In the genomic region with DNA sequence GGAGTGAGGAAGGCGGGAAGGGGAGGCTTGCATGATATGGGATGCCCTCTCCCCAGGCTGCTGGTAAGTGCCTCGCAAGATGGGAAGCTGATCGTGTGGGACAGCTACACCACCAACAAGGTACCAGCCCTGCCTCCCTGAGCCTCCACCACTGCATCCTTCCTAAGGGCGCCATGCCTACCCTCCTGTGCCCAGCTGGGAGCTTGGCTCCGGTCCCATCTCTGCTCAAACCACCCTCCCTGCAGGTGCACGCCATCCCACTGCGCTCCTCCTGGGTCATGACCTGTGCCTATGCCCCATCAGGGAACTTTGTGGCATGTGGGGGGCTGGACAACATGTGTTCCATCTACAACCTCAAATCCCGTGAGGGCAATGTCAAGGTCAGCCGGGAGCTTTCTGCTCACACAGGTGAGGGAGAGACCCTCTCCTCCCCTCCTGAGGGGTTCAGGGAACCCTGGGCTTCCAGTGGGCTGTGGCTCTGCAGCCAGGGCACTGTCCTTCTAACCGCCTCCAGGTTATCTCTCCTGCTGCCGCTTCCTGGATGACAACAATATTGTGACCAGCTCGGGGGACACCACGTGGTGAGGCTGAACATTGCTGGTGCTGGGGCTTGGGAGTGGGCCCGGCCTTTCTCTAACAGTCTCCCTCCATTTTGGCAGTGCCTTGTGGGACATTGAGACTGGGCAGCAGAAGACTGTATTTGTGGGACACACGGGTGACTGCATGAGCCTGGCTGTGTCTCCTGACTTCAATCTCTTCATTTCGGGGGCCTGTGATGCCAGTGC, we compare ENCODE assay signal across 1 cellular context.
TF ChIP-seq lines count a peak whose summit lies in the region.

No MANE protein-coding gene starts in this region.

TF ChIP-seq in K562, 482 proteins besides CTCF, POLR2A, EP300 and RAD21 (continued from another document and continues in another):
- no peak for TF ChIP-seq STAT5B (CRISPR knock-in tag; IDR thresholded peaks at IDR 0.05)
- no peak for TF ChIP-seq E2F5 (CRISPR knock-in tag; IDR thresholded peaks at IDR 0.05)
- no peak for TF ChIP-seq ZNF584 (CRISPR knock-in tag; IDR thresholded peaks at IDR 0.05; ENCODE audit: low read depth)
- no peak for TF ChIP-seq SMARCB1 (IDR thresholded peaks at IDR 0.05; ENCODE audit: insufficient read length, low read depth)
- TF ChIP-seq EZH2 (IDR thresholded peaks at IDR 0.05; ENCODE audit: borderline replicate concordance, low read depth, low read length), result no peak
- TF ChIP-seq SMAD4 (CRISPR knock-in tag; conservative IDR thresholded peaks at IDR 0.05), result no peak
- no peak for TF ChIP-seq KLF10 (CRISPR knock-in tag; IDR thresholded peaks at IDR 0.05)
- no peak for TF ChIP-seq STAT5A (IDR thresholded peaks at IDR 0.05; ENCODE audit: borderline replicate concordance, low read length)
- TF ChIP-seq TRIM28 (IDR thresholded peaks at IDR 0.05), result no peak
- TF ChIP-seq, protein P1, sequence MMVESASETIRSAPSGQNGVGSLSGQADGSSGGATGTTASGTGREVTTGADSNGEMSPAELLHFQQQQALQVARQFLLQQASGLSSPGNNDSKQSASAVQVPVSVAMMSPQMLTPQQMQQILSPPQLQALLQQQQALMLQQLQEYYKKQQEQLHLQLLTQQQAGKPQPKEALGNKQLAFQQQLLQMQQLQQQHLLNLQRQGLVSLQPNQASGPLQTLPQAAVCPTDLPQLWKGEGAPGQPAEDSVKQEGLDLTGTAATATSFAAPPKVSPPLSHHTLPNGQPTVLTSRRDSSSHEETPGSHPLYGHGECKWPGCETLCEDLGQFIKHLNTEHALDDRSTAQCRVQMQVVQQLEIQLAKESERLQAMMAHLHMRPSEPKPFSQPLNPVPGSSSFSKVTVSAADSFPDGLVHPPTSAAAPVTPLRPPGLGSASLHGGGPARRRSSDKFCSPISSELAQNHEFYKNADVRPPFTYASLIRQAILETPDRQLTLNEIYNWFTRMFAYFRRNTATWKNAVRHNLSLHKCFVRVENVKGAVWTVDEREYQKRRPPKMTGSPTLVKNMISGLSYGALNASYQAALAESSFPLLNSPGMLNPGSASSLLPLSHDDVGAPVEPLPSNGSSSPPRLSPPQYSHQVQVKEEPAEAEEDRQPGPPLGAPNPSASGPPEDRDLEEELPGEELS (CRISPR knock-in tag; IDR thresholded peaks at IDR 0.05; ENCODE audit: borderline replicate concordance), result peak; percentile 97
- TF ChIP-seq, protein P2, sequence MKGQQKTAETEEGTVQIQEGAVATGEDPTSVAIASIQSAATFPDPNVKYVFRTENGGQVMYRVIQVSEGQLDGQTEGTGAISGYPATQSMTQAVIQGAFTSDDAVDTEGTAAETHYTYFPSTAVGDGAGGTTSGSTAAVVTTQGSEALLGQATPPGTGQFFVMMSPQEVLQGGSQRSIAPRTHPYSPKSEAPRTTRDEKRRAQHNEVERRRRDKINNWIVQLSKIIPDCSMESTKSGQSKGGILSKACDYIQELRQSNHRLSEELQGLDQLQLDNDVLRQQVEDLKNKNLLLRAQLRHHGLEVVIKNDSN (CRISPR knock-in tag; IDR thresholded peaks at IDR 0.05), result peak; percentile 80
- TF ChIP-seq HCFC1 (IDR thresholded peaks at IDR 0.05; ENCODE audit: low read depth, low read length), result no peak
- TF ChIP-seq SRSF3 (IDR thresholded peaks at IDR 0.05; ENCODE audit: insufficient read depth, low read length), result no peak
- TF ChIP-seq, protein P3, sequence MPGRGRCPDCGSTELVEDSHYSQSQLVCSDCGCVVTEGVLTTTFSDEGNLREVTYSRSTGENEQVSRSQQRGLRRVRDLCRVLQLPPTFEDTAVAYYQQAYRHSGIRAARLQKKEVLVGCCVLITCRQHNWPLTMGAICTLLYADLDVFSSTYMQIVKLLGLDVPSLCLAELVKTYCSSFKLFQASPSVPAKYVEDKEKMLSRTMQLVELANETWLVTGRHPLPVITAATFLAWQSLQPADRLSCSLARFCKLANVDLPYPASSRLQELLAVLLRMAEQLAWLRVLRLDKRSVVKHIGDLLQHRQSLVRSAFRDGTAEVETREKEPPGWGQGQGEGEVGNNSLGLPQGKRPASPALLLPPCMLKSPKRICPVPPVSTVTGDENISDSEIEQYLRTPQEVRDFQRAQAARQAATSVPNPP (IDR thresholded peaks at IDR 0.05; ENCODE audit: borderline replicate concordance, insufficient read depth, insufficient read length), result no peak
- no peak for TF ChIP-seq ARNT (IDR thresholded peaks at IDR 0.05)
- TF ChIP-seq, protein P4, sequence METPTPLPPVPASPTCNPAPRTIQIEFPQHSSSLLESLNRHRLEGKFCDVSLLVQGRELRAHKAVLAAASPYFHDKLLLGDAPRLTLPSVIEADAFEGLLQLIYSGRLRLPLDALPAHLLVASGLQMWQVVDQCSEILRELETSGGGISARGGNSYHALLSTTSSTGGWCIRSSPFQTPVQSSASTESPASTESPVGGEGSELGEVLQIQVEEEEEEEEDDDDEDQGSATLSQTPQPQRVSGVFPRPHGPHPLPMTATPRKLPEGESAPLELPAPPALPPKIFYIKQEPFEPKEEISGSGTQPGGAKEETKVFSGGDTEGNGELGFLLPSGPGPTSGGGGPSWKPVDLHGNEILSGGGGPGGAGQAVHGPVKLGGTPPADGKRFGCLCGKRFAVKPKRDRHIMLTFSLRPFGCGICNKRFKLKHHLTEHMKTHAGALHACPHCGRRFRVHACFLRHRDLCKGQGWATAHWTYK (CRISPR knock-in tag; IDR thresholded peaks at IDR 0.05), result no peak
- TF ChIP-seq, protein P5, sequence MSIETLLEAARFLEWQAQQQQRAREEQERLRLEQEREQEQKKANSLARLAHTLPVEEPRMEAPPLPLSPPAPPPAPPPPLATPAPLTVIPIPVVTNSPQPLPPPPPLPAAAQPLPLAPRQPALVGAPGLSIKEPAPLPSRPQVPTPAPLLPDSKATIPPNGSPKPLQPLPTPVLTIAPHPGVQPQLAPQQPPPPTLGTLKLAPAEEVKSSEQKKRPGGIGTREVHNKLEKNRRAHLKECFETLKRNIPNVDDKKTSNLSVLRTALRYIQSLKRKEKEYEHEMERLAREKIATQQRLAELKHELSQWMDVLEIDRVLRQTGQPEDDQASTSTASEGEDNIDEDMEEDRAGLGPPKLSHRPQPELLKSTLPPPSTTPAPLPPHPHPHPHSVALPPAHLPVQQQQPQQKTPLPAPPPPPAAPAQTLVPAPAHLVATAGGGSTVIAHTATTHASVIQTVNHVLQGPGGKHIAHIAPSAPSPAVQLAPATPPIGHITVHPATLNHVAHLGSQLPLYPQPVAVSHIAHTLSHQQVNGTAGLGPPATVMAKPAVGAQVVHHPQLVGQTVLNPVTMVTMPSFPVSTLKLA (conservative IDR thresholded peaks at IDR 0.05), result peak; percentile 74 to 77
- TF ChIP-seq FOXA1 (IDR thresholded peaks at IDR 0.05; ENCODE audit: borderline replicate concordance), result no peak
- no peak for TF ChIP-seq PURB (CRISPR knock-in tag; IDR thresholded peaks at IDR 0.05; ENCODE audit: low read depth)
- no peak for TF ChIP-seq FOS (IDR thresholded peaks at IDR 0.05; ENCODE audit: extremely low read depth, insufficient read length)
- no peak for TF ChIP-seq HEY1 (CRISPR knock-in tag; IDR thresholded peaks at IDR 0.05; ENCODE audit: borderline replicate concordance)
- no peak for TF ChIP-seq FOXK1 (CRISPR knock-in tag; IDR thresholded peaks at IDR 0.05; ENCODE audit: borderline replicate concordance)
- TF ChIP-seq FOXP1 (CRISPR knock-in tag; IDR thresholded peaks at IDR 0.05), result peak; percentile 49; the same call in 1 of the 2 replicates
- TF ChIP-seq ELF1 (tag; IDR thresholded peaks at IDR 0.05), result peak; percentile 71
- TF ChIP-seq ZNF217 (CRISPR knock-in tag; IDR thresholded peaks at IDR 0.05), result no peak
- TF ChIP-seq SREBF2 (CRISPR knock-in tag; IDR thresholded peaks at IDR 0.05), result no peak
- TF ChIP-seq, protein P6, sequence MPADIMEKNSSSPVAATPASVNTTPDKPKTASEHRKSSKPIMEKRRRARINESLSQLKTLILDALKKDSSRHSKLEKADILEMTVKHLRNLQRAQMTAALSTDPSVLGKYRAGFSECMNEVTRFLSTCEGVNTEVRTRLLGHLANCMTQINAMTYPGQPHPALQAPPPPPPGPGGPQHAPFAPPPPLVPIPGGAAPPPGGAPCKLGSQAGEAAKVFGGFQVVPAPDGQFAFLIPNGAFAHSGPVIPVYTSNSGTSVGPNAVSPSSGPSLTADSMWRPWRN (IDR thresholded peaks at IDR 0.05; ENCODE audit: low read depth), result no peak
- TF ChIP-seq RFX1 (IDR thresholded peaks at IDR 0.05), result no peak
- no peak for TF ChIP-seq HMGXB4 (CRISPR knock-in tag; IDR thresholded peaks at IDR 0.05)
- TF ChIP-seq ZNF696 (CRISPR knock-in tag; conservative IDR thresholded peaks at IDR 0.05), result no peak
- TF ChIP-seq ZFPM2 (CRISPR knock-in tag; IDR thresholded peaks at IDR 0.05), result no peak
- TF ChIP-seq ZNF175 (CRISPR knock-in tag; IDR thresholded peaks at IDR 0.05; ENCODE audit: low read depth), result no peak
- TF ChIP-seq ZNF511 (CRISPR knock-in tag; IDR thresholded peaks at IDR 0.05), result no peak
- no peak for TF ChIP-seq HMBOX1 (IDR thresholded peaks at IDR 0.05)
- TF ChIP-seq KLF6 (CRISPR knock-in tag; IDR thresholded peaks at IDR 0.05; ENCODE audit: borderline replicate concordance), result no peak
- TF ChIP-seq, protein P7, sequence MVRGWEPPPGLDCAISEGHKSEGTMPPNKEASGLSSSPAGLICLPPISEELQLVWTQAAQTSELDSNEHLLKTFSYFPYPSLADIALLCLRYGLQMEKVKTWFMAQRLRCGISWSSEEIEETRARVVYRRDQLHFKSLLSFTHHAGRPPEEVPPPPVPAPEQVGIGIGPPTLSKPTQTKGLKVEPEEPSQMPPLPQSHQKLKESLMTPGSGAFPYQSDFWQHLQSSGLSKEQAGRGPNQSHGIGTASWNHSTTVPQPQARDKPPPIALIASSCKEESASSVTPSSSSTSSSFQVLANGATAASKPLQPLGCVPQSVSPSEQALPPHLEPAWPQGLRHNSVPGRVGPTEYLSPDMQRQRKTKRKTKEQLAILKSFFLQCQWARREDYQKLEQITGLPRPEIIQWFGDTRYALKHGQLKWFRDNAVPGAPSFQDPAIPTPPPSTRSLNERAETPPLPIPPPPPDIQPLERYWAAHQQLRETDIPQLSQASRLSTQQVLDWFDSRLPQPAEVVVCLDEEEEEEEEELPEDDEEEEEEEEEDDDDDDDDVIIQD (CRISPR knock-in tag; IDR thresholded peaks at IDR 0.05), result no peak
- TF ChIP-seq, protein P8, sequence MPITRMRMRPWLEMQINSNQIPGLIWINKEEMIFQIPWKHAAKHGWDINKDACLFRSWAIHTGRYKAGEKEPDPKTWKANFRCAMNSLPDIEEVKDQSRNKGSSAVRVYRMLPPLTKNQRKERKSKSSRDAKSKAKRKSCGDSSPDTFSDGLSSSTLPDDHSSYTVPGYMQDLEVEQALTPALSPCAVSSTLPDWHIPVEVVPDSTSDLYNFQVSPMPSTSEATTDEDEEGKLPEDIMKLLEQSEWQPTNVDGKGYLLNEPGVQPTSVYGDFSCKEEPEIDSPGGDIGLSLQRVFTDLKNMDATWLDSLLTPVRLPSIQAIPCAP (CRISPR knock-in tag; IDR thresholded peaks at IDR 0.05; ENCODE audit: borderline replicate concordance), result no peak
- no peak for TF ChIP-seq ATF1 (CRISPR knock-in tag; IDR thresholded peaks at IDR 0.05)
- no peak for TF ChIP-seq ATF1 (tag; IDR thresholded peaks at IDR 0.05)
- no peak for TF ChIP-seq HNRNPLL (IDR thresholded peaks at IDR 0.05; ENCODE audit: low read depth, low read length, poor library complexity, severe bottlenecking)
- no peak for TF ChIP-seq DDX20 (tag; IDR thresholded peaks at IDR 0.05; ENCODE audit: low read depth)
- TF ChIP-seq, protein P9, sequence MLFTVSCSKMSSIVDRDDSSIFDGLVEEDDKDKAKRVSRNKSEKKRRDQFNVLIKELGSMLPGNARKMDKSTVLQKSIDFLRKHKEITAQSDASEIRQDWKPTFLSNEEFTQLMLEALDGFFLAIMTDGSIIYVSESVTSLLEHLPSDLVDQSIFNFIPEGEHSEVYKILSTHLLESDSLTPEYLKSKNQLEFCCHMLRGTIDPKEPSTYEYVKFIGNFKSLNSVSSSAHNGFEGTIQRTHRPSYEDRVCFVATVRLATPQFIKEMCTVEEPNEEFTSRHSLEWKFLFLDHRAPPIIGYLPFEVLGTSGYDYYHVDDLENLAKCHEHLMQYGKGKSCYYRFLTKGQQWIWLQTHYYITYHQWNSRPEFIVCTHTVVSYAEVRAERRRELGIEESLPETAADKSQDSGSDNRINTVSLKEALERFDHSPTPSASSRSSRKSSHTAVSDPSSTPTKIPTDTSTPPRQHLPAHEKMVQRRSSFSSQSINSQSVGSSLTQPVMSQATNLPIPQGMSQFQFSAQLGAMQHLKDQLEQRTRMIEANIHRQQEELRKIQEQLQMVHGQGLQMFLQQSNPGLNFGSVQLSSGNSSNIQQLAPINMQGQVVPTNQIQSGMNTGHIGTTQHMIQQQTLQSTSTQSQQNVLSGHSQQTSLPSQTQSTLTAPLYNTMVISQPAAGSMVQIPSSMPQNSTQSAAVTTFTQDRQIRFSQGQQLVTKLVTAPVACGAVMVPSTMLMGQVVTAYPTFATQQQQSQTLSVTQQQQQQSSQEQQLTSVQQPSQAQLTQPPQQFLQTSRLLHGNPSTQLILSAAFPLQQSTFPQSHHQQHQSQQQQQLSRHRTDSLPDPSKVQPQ (CRISPR knock-in tag; IDR thresholded peaks at IDR 0.05; ENCODE audit: borderline replicate concordance), result no peak
- TF ChIP-seq CHD2 (IDR thresholded peaks at IDR 0.05; ENCODE audit: low read depth, low read length), result no peak
- TF ChIP-seq SMC3 (conservative IDR thresholded peaks at IDR 0.05; ENCODE audit: insufficient read depth, low read depth, low read length), result 0 out of 2 replicates have a peak, but pooled peaks have one; percentile 18
